15 cellular contexts compared by ENCODE assay signal in the genomic region with DNA sequence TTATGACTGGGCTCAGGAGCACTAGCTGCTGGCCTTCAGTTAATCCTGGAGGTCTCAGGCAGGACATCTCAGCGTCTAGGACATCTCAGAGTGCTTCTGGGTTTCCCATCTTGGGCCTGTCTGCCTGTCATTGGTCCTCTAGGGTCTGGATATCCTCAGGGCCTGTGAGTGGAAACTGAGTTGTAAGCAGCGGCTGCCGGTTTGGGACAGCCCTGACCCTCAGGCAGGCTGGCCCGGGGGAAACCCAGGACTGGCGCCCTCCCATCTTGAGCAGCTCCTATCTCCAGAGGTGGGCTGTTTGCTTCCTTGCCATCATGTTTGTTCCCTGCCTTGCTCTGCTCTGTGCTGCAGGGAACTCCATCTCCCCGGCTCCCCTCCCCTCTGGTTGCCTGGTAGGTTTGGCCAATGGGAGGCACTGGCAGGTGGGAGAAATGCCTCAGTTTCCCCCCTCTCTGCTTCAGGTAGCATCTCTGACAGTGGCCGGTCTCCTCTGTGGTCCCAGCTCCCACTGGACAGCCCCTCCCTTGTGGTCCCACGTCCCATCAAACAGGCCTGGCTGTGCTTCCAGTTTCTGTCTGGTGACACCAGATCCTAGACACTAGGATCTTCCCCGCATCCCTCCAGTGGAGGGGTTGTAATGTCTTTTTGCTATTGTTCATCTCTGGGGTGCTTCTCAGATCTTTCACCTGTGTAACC. TPM values are rescaled to one million over a fixed set of nuclear protein-coding genes. Genes with fewer than 3 reads are reported as not detected.
DNase-seq lines count a peak whose midpoint lies in the region; TF ChIP-seq lines count a peak whose summit lies in the region.
"Had no signal": no experiment of that assay in that cellular context is flagged by ENCODE, and none has a peak within 500 bp of the region (broad histone marks: within the 10 kb centered on the region; RNA-seq: fewer than 3 reads in every experiment).

No MANE protein-coding gene starts in this region.

- H3K4me3 ChIP-seq in stomach smooth muscle (ENCODE audit: low read length in 2 of 2) (no peak overlapping the region), WERI-Rb-1 (ENCODE audit: low read depth, low read length) (no peak overlapping the region)
- H3K4me3 ChIP-seq: A549, BLaER1, GM12878 had no signal

- POLR2A ChIA-PET in RWPE1 (lab: Yijun Ruan, JAX; ENCODE audit: low non-redundant PET) = no interaction called here

- H3K27ac ChIP-seq in 22Rv1 = peak overlapping the region; percentile 68; the same call in 1 of the 2 replicates
- H3K27ac ChIP-seq in RWPE1 = 0 out of 2 replicates have a peak overlapping the region, but pooled peaks have one; percentile 0
- peak overlapping the region; percentile 31 for H3K27ac ChIP-seq in stomach smooth muscle (ENCODE audit: low read length)
- no peak overlapping the region for H3K27ac ChIP-seq in WERI-Rb-1
- H3K27ac ChIP-seq: A549, BLaER1 had no signal

- CTCF ChIA-PET in RWPE1 (lab: Yijun Ruan, JAX) = interaction anchor here (0.5 to 2.5 kb wide), 4 partner anchors 189 to 1308 kb away, joined by 3 to 11 read pairs (median 8); no protein-coding TSS in a partner anchor

- no peak for TF ChIP-seq CTCF in 22Rv1 (IDR thresholded peaks at IDR 0.05)
- no peak for TF ChIP-seq CTCF in RWPE1 (conservative IDR thresholded peaks at IDR 0.05; ENCODE audit: low read depth)
- no peak for TF ChIP-seq CTCF in WERI-Rb-1 (IDR thresholded peaks at IDR 0.05; ENCODE audit: low read depth, low read length)

- no peak overlapping the region for H3K9ac ChIP-seq in stomach smooth muscle (ENCODE audit: low read length in 2 of 2)
- H3K9ac ChIP-seq: BLaER1 had no signal

- H3K9me3 ChIP-seq in stomach smooth muscle (ENCODE audit: control insufficient read depth in 2 of 2, low read length in 2 of 2) (no peaks in the 10 kb centered on the region), WERI-Rb-1 (ENCODE audit: severe bottlenecking) (no peaks in the 10 kb centered on the region)
- H3K9me3 ChIP-seq: A549, BLaER1 had no signal

- H3K4me1 ChIP-seq in stomach smooth muscle (ENCODE audit: control insufficient read depth, insufficient read depth, low read length) = peaks cover 26% of the 10 kb centered on the region
- H3K4me1 ChIP-seq: A549 had no signal

- no peaks in the 10 kb centered on the region for H3K36me3 ChIP-seq in stomach smooth muscle (ENCODE audit: control insufficient read depth in 2 of 2, insufficient read depth in 2 of 2, low read length in 2 of 2)
- H3K36me3 ChIP-seq in WERI-Rb-1 = no peaks in the 10 kb centered on the region
- H3K36me3 ChIP-seq: BLaER1 had no signal

- H3K27me3 ChIP-seq in stomach smooth muscle (ENCODE audit: control insufficient read depth in 1 of 2, insufficient read depth in 2 of 2, low read length in 2 of 2) (no peaks in the 10 kb centered on the region), WERI-Rb-1 (ENCODE audit: insufficient read depth, low read depth, severe bottlenecking) (no peaks in the 10 kb centered on the region)
- H3K27me3 ChIP-seq: BLaER1 had no signal

- DNase-seq in RWPE1 (ENCODE audit: low spot score) (no peak), mesenteric fat pad (ENCODE audit: low spot score) (peak; percentile 74), WERI-Rb-1 (no peak)
- no peak for DNase-seq in activated naive CD4-positive, alpha-beta T cell (lab: John Stamatoyannopoulos, UW)
- DNase-seq: CD4-positive, alpha-beta memory T cell; DMS53; DND-41; EL; H9 had no signal

RNA-seq across cellular contexts. Expression of a gene that starts 57.4 kb away (rescaled TPM):
- total RNA-seq in mesenteric fat pad = 3.9 TPM
- total RNA-seq: G401 had no signal
